ENCODE assay signal across 7 cellular contexts in genomic region chr15:78049691-78050440, GRCh38. TPM values are rescaled to one million over a fixed set of nuclear protein-coding genes. Genes with fewer than 3 reads are reported as not detected.
DNase-seq lines count a peak whose midpoint lies in the region; ATAC-seq, FAIRE-seq and TF ChIP-seq lines count a peak whose summit lies in the region.

No MANE protein-coding gene starts in this region.

- no peaks in the 10 kb centered on the region for H3K27me3 ChIP-seq in small intestine (ENCODE audit: control insufficient read depth in 2 of 2, insufficient read depth in 2 of 2, low read length in 2 of 2)

- FAIRE-seq in small intestine (lab: Jason Lieb, UNC) (no peak), RCC 7860 (lab: Jason Lieb, UNC) (no peak)

- no peaks in the 10 kb centered on the region for H3K36me3 ChIP-seq in small intestine (ENCODE audit: control insufficient read depth in 2 of 2, insufficient read depth in 2 of 2, low read length in 2 of 2)

- WGBS in small intestine, 3 donors: 31 to 48% (median 46%) methylated on average over 7 of the region's 7 CpGs

- H3K9me3 ChIP-seq in small intestine (ENCODE audit: control insufficient read depth, low read depth): no peaks in the 10 kb centered on the region

- peak overlapping the region; percentile 30 to 89 for H3K27ac ChIP-seq in small intestine (ENCODE audit: low read depth in 1 of 2, low read length in 1 of 2)

- H3K4me1 ChIP-seq in small intestine (ENCODE audit: control insufficient read depth in 2 of 2, insufficient read depth in 1 of 2, low read depth in 1 of 2, low read length in 1 of 2): peaks cover 29 to 58% of the 10 kb centered on the region in 2 donors

- peak; percentile 84 for DNase-seq in dedifferentiated amniotic fluid mesenchymal stem cell (ENCODE audit: extremely low spot score)
- peak; percentile 51 for DNase-seq in small intestine
- no peak for DNase-seq in NCI-H2029 treated with DMSO at 0.1 percent for 48 hours (lab: John Stamatoyannopoulos, UW)
- DNase-seq in RCC 7860 (ENCODE audit: low spot score): no peak

- H3K4me3 ChIP-seq in small intestine (ENCODE audit: low read depth in 1 of 2, low read length in 2 of 2): no peak overlapping the region

- peak; percentile 87 for ATAC-seq in GM19023 (IDR thresholded peaks at IDR 0.05; ENCODE audit: unreplicated experiment)
- peak; percentile 69 for ATAC-seq in HG02938 (IDR thresholded peaks at IDR 0.05; ENCODE audit: unreplicated experiment)
- ATAC-seq in SK-N-SH treated with all-trans-retinoic acid at 6 μM for 48 hours: peak; percentile 75

TF ChIP-seq in SK-N-SH treated with all-trans-retinoic acid at 6 μM for 48 hours, 23 proteins besides CTCF, POLR2A, EP300 and RAD21:
- TF ChIP-seq ESRRG (CRISPR knock-in tag; IDR thresholded peaks at IDR 0.05) (no peak), CSDC2 (CRISPR knock-in tag; IDR thresholded peaks at IDR 0.05) (no peak)

RNA-seq across cellular contexts. Expression of gene TBC1D2B, which starts 27.6 kb away (rescaled TPM):
- polyA plus RNA-seq in small intestine: 10 to 100 TPM in 1 of 3 donors, 1 to 10 TPM in 2; 7.6 to 16.0 (median 7.8) TPM

RNA-seq across cellular contexts. Expression of gene SH2D7, which starts 42.5 kb away (rescaled TPM):
- polyA plus RNA-seq in small intestine: 1 to 10 TPM; 1.7 to 3.8 (median 2.9) TPM

Comparison
In these comparisons a context has a peak if more than half of its experiments do, and no peak if none do; other contexts are left out.
1. DNase-seq: peak in dedifferentiated amniotic fluid mesenchymal stem cell (single experiment) and small intestine (single experiment); none in NCI-H2029 treated with DMSO at 0.1 percent for 48 hours (single experiment) and RCC 7860 (single experiment).
2. Peak in every context shown above with its lines, with median percentiles within 50 percentile points of each other: ATAC-seq.